24 cellular contexts compared by ENCODE assay signal in the genomic region with DNA sequence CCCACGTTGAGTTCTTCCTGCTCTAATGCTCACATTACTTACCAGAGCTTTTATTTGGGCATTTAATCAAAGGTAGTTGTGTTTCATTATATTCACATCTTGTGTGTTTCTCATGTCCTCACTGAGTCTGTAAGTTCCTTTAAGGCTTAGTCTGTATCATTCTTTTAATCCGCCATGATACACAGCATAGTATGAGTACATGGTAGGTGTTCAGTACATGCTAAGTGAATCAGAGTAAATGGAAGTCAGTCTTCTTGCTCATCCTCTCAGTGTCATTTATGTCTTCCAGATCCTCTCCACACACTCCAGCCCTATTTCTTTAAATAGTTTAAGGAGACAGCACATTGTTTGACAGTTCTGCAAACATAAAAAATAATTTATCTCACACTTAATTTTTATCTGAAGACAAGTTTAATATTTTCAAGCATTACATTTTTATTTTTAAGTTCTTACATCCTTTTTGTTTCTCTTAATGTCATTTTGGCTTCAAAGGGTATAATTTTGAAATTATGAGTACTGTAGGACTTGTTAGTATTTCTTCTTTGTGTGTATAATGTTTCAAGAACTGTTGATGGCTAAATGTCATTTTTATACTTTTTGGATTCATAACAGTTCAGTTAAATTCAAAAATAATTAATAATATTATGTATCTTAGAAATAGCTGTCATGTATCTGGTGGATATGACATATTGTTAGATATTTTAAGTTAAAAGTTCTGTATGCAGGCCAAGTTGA.
DNase-seq lines count a peak whose midpoint lies in the region; ATAC-seq, FAIRE-seq and TF ChIP-seq lines count a peak whose summit lies in the region.
"Had no signal": no experiment of that assay in that cellular context is flagged by ENCODE, and none has a peak within 500 bp of the region (broad histone marks: within the 10 kb centered on the region; RNA-seq: fewer than 3 reads in every experiment).

No MANE protein-coding gene starts in this region.

- WGBS in A549 (ENCODE audit: missing lambda C conversion rate) = 44% methylated on average over 2 of the region's 2 CpGs

- ATAC-seq in A549 (peak; percentile 57 to 64; a peak in 5 of 6 replicates), PC-3 (peak; percentile 24), natural killer cell (no peak), HG03280 (IDR thresholded peaks at IDR 0.05; ENCODE audit: unreplicated experiment) (no peak), GM18858 (IDR thresholded peaks at IDR 0.05; ENCODE audit: unreplicated experiment) (no peak), left colon (no peak)
- ATAC-seq: HCT116 had no signal

- H3K9me3 Mint-ChIP-seq in dendritic cell treated with granulocyte-macrophage colony-stimulating factor and Interleukin-4, amounts not matched to agents 40 ng/mL and 50 ng/mL, for 4 days = no peaks in the 10 kb centered on the region
- no peaks in the 10 kb centered on the region for H3K9me3 Mint-ChIP-seq in natural killer cell
- H3K9me3 Mint-ChIP-seq: activated naive CD8-positive, alpha-beta T cell treated with anti-CD3 and anti-CD28 coated beads, Interleukin-2, amount 50 U/mL, for 24 hours; activated T-helper 2 cell treated with anti-CD3 and anti-CD28 coated beads, Interferon-gamma antibody, Interleukin-2, Interleukin-4, amounts not matched to agents 10 μg/mL and 5 μg/mL and 100 μg/mL, durations not matched to agents 14 hours and 24 hours and 36 hours; naive B cell had no signal

- H3K27ac ChIP-seq in A549 (peak overlapping the region; percentile 28 to 72; a peak in 3 of 6 replicates), PC-3 (ENCODE audit: low read length) (peak overlapping the region; percentile 76)
- H3K27ac ChIP-seq: cardiac muscle cell, RWPE1 had no signal

- peak; percentile 54 for FAIRE-seq in A549 (lab: Jason Lieb, UNC)

- H3K27me3 ChIP-seq in PC-3 (ENCODE audit: low read length) = 0 out of 2 replicates have a peak, but pooled peaks cover under 1% of the 10 kb centered on the region
- H3K27me3 ChIP-seq: cardiac muscle cell had no signal

- TF ChIP-seq EP300 in A549 (IDR thresholded peaks at IDR 0.05) = no peak

- TF ChIP-seq CTCF in A549 (IDR thresholded peaks at IDR 0.05) (no peak), PC-3 (conservative IDR thresholded peaks at IDR 0.05; ENCODE audit: low read depth, low read length) (no peak), natural killer cell (IDR thresholded peaks at IDR 0.05) (no peak)

- DNase-seq in A549 (ENCODE audit: low read depth in 1 of 2, low spot score in 1 of 2) = no peak
- DNase-seq in PC-3 = no peak
- DNase-seq in natural killer cell = no peak
- no peak for DNase-seq in globus pallidus (ENCODE audit: low spot score)
- DNase-seq in left colon = no peak
- DNase-seq: activated CD4-positive, CD25-positive, alpha-beta regulatory T cell treated with anti-CD3 and anti-CD28 coated beads, Interleukin-2, amount 50 U/mL, for 72 hours; activated naive CD8-positive, alpha-beta T cell treated with anti-CD3 and anti-CD28 coated beads, Interleukin-2, amount 50 U/mL, for 24 hours; CD8-positive, alpha-beta memory T cell; DMS79; islet precursor cell; KG1; MV-4-11; naive B cell; NCI-H2029; NK-92 treated with Interleukin-12 subunit alpha and Interleukin-12 subunit beta, amount 100 ng/mL, for 24 hours; stimulated activated CD4-positive, alpha-beta T cell treated with anti-CD3 and anti-CD28 coated beads, Interleukin-4, amount 100 ng/mL, for 24 hours had no signal

- H3K9me2 ChIP-seq in PC-3 (replicated peaks; ENCODE audit: low read length) = no peaks in the 10 kb centered on the region

- no peak for TF ChIP-seq RAD21 in A549 (conservative IDR thresholded peaks at IDR 0.05 in 1 of 2, IDR thresholded peaks at IDR 0.05 in 1 of 2)

- TSS peak; percentile 36 for BruUV-seq in PC-3 (replicated peaks; lab: Mats Ljungman, UMichigan)

- peak overlapping the region; percentile 5; the same call in 1 of the 2 replicates for H3K9ac ChIP-seq in PC-3 (ENCODE audit: low read length)

- H3K9me3 ChIP-seq in A549 (no peaks in the 10 kb centered on the region), PC-3 (ENCODE audit: low read length) (no peaks in the 10 kb centered on the region)

- no peaks in the 10 kb centered on the region for H4K20me1 ChIP-seq in PC-3 (ENCODE audit: low read length)

- H3K36me3 Mint-ChIP-seq in dendritic cell treated with granulocyte-macrophage colony-stimulating factor and Interleukin-4, amounts not matched to agents 40 ng/mL and 50 ng/mL, for 4 days (ENCODE audit: low read depth) = no peaks in the 10 kb centered on the region
- H3K36me3 Mint-ChIP-seq in natural killer cell = no peaks in the 10 kb centered on the region
- H3K36me3 Mint-ChIP-seq: naive B cell had no signal

- intact Hi-C loops in PC-3 (cut with micrococcal nuclease) = loop anchor here (1.0 to 2.0 kb wide), 9 partner anchors 14 to 529 kb away; a partner anchor contains a TSS
- intact Hi-C loops in dendritic cell treated with granulocyte-macrophage colony-stimulating factor and Interleukin-4, amounts not matched to agents 40 ng/mL and 50 ng/mL, for 4 days (cut with micrococcal nuclease) = no loop called here
- intact Hi-C loops in natural killer cell (cut with micrococcal nuclease) = no loop called here
- intact Hi-C loops in left colon (cut with DNase I, micrococcal nuclease) = no loop called here

- peak overlapping the region; percentile 28 for H2AFZ ChIP-seq in PC-3 (ENCODE audit: low read length)

- POLR2A ChIA-PET in A549 (lab: Yijun Ruan, JAX) (interaction anchor here (0.6 to 1.3 kb wide), 4 partner anchors 10 to 372 kb away, joined by 3 to 12 read pairs (median 7); a partner anchor contains a TSS), PC-3 (lab: Charles Lee; ENCODE audit: unreplicated experiment) (interaction anchor here (0.7 to 1.3 kb wide), 2 partner anchors 372 to 553 kb away, joined by 3 to 9 read pairs; a partner anchor contains a TSS)

- TF ChIP-seq POLR2A in A549 (IDR thresholded peaks at IDR 0.05; ENCODE audit: low read length) = no peak

- peaks cover 25% of the 10 kb centered on the region for H3K4me1 ChIP-seq in A549
- H3K4me1 ChIP-seq in PC-3 (ENCODE audit: insufficient read depth, low read length) = peaks cover 48% of the 10 kb centered on the region

- H3F3A ChIP-seq in PC-3 (ENCODE audit: low read length, unreplicated experiment) = peaks cover 7% of the 10 kb centered on the region

- H3K79me2 ChIP-seq in PC-3 (ENCODE audit: low read length) = no peaks in the 10 kb centered on the region

- peak overlapping the region; percentile 2 for H3K27ac Mint-ChIP-seq in dendritic cell treated with granulocyte-macrophage colony-stimulating factor and Interleukin-4, amounts not matched to agents 40 ng/mL and 50 ng/mL, for 4 days
- peak overlapping the region; percentile 55 to 83 for H3K27ac Mint-ChIP-seq in natural killer cell
- H3K27ac Mint-ChIP-seq: activated naive CD8-positive, alpha-beta T cell treated with anti-CD3 and anti-CD28 coated beads, Interleukin-2, amount 50 U/mL, for 24 hours; activated T-helper 2 cell treated with anti-CD3 and anti-CD28 coated beads, Interferon-gamma antibody, Interleukin-2, Interleukin-4, amounts not matched to agents 10 μg/mL and 5 μg/mL and 100 μg/mL, durations not matched to agents 14 hours and 24 hours and 36 hours; CD8-positive, alpha-beta memory T cell had no signal

- H3K4me3 ChIP-seq in A549 (no peak overlapping the region), PC-3 (ENCODE audit: low read length) (peak overlapping the region; percentile 8; the same call in 1 of the 2 replicates)
- H3K4me3 ChIP-seq: cardiac muscle cell, skin epidermis had no signal

- peak overlapping the region; percentile 51 for H3K4me2 ChIP-seq in A549
- H3K4me2 ChIP-seq in PC-3 (ENCODE audit: low read length) = peak overlapping the region; percentile 69

- H3K27me3 Mint-ChIP-seq in dendritic cell treated with granulocyte-macrophage colony-stimulating factor and Interleukin-4, amounts not matched to agents 40 ng/mL and 50 ng/mL, for 4 days = no peaks in the 10 kb centered on the region
- H3K27me3 Mint-ChIP-seq in natural killer cell (ENCODE audit: low read depth in 2 of 2) = no peaks in the 10 kb centered on the region
- H3K27me3 Mint-ChIP-seq: activated naive CD8-positive, alpha-beta T cell treated with anti-CD3 and anti-CD28 coated beads, Interleukin-2, amount 50 U/mL, for 24 hours; naive B cell had no signal

- CTCF ChIA-PET in A549 (lab: Yijun Ruan, JAX) (interaction anchor here (1.1 to 1.3 kb wide), 2 partner anchors 16 to 18 kb away, joined by 3 read pairs; no protein-coding TSS in a partner anchor), PC-3 (lab: Charles Lee) (interaction anchor here (1.4 kb wide), 1 partner anchor 263 kb away, joined by 8 read pairs; no protein-coding TSS in a partner anchor)

- peaks cover 29% of the 10 kb centered on the region for H3K4me1 Mint-ChIP-seq in dendritic cell treated with granulocyte-macrophage colony-stimulating factor and Interleukin-4, amounts not matched to agents 40 ng/mL and 50 ng/mL, for 4 days (ENCODE audit: low read depth)
- H3K4me1 Mint-ChIP-seq in natural killer cell = peaks cover 24 to 29% of the 10 kb centered on the region in 2 donors

- H3K4me3 Mint-ChIP-seq in dendritic cell treated with granulocyte-macrophage colony-stimulating factor and Interleukin-4, amounts not matched to agents 40 ng/mL and 50 ng/mL, for 4 days = no peak overlapping the region
- H3K4me3 Mint-ChIP-seq in natural killer cell = peak overlapping the region; percentile 22
- H3K4me3 Mint-ChIP-seq: activated naive CD8-positive, alpha-beta T cell treated with anti-CD3 and anti-CD28 coated beads, Interleukin-2, amount 50 U/mL, for 24 hours had no signal

- no peaks in the 10 kb centered on the region for H3K36me3 ChIP-seq in PC-3 (ENCODE audit: low read depth, low read length)
- H3K36me3 ChIP-seq: cardiac muscle cell had no signal

TF ChIP-seq in A549, 52 proteins besides CTCF, POLR2A, EP300 and RAD21:
- TF ChIP-seq GATA3 (IDR thresholded peaks at IDR 0.05; ENCODE audit: borderline replicate concordance) = no peak
- no peak for TF ChIP-seq FOSB (CRISPR knock-in tag; IDR thresholded peaks at IDR 0.05)
- peak in 1 of 2 experiments; percentile 11; a peak in 2 of 5 replicates for TF ChIP-seq JUN (IDR thresholded peaks at IDR 0.05)

Comparison
In these comparisons a context has a peak if more than half of its experiments do, and no peak if none do; other contexts are left out.
1. ATAC-seq: peak in A549 (2 of 2) and PC-3 (single experiment); none in natural killer cell (0 of 3), HG03280 (single experiment), GM18858 (single experiment) and left colon (single experiment).